22 cellular contexts compared by ENCODE assay signal in genomic region chr1:161743231-161743630, GRCh38. TPM values are rescaled to one million over a fixed set of nuclear protein-coding genes. Genes with fewer than 3 reads are reported as not detected.
"Had no signal": no experiment of that assay in that cellular context is flagged by ENCODE, and none has a peak within 500 bp of the region (broad histone marks: within the 10 kb centered on the region; RNA-seq: fewer than 3 reads in every experiment).

No MANE protein-coding gene starts in this region.

- H3K27me3 ChIP-seq: sigmoid colon, upper lobe of right lung had no signal

- H3K9me3 Mint-ChIP-seq: activated naive CD4-positive, alpha-beta T cell treated with anti-CD3 and anti-CD28 coated beads, Interleukin-2, amount 50 U/mL, for 72 hours; activated T-helper 1 cell treated with anti-CD3 and anti-CD28 coated beads, Interleukin-12 subunit alpha, Interleukin-12 subunit beta, Interleukin-2, Interleukin-4 antibody, amounts not matched to agents 30 ng/mL and 10 ng/mL and 1 ng/mL, durations not matched to agents 14 hours and 24 hours and 36 hours; dendritic cell treated with granulocyte-macrophage colony-stimulating factor and Interleukin-4, amounts not matched to agents 40 ng/mL and 50 ng/mL, for 4 days; mesothelial cell of epicardium; nephron progenitor cell; stimulated activated memory B cell treated with anti-CD40 and anti-IgM and Interleukin-4, amounts not matched to agents 10 μg/mL and 1 μg/mL and 100 μg/mL, for 72 hours had no signal

- FAIRE-seq: TTC549 had no signal

- H3K4me3 ChIP-seq: cardiac muscle cell, lower lobe of right lung, sigmoid colon, spleen, thoracic aorta, upper lobe of right lung had no signal

- H3K36me3 Mint-ChIP-seq: activated naive CD4-positive, alpha-beta T cell treated with anti-CD3 and anti-CD28 coated beads, Interleukin-2, amount 50 U/mL, for 72 hours; mesothelial cell of epicardium; stimulated activated memory B cell treated with anti-CD40 and anti-IgM and Interleukin-4, amounts not matched to agents 10 μg/mL and 1 μg/mL and 100 μg/mL, for 72 hours had no signal

- H3K4me1 ChIP-seq: sigmoid colon had no signal

- ATAC-seq: lower lobe of right lung; stimulated activated memory B cell treated with anti-CD40 and anti-IgM and Interleukin-4, amounts not matched to agents 10 μg/mL and 1 μg/mL and 100 μg/mL, for 72 hours; upper lobe of right lung had no signal

- H3K9me3 ChIP-seq: lower lobe of right lung, sigmoid colon, spleen, thoracic aorta, upper lobe of right lung had no signal

- H3K36me3 ChIP-seq: cardiac muscle cell, lower lobe of right lung, sigmoid colon, spleen, thoracic aorta, upper lobe of right lung had no signal

- DNase-seq: activated CD4-positive, alpha-beta T cell treated with anti-CD3 and anti-CD28 coated beads, Interleukin-2, amount 50 U/mL, for 4 hours; activated gamma-delta T cell treated with Interleukin-2 at 50 U/mL for 16 hours; amniotic stem cell; effector CD8-positive, alpha-beta T cell; lower lobe of right lung; nephron progenitor cell; nucleus accumbens; sigmoid colon; spleen; stimulated activated CD4-positive, alpha-beta T cell treated with anti-CD3 and anti-CD28 coated beads, Interleukin-4, amount 100 ng/mL, for 4 hours; upper lobe of right lung had no signal

- H3K27ac Mint-ChIP-seq: mesothelial cell of epicardium, nephron progenitor cell had no signal

- H3K27ac ChIP-seq: cardiac muscle cell, lower lobe of right lung, sigmoid colon, spleen, thoracic aorta, upper lobe of right lung had no signal

- H3K27me3 Mint-ChIP-seq: stimulated activated memory B cell treated with anti-CD40 and anti-IgM and Interleukin-4, amounts not matched to agents 10 μg/mL and 1 μg/mL and 100 μg/mL, for 72 hours had no signal

- H3K4me3 Mint-ChIP-seq: dendritic cell treated with granulocyte-macrophage colony-stimulating factor and Interleukin-4, amounts not matched to agents 40 ng/mL and 50 ng/mL, for 4 days; mesothelial cell of epicardium; nephron progenitor cell had no signal

RNA-seq across cellular contexts. Expression of gene FCRLB, which starts 21.9 kb away (rescaled TPM):
- total RNA-seq: activated naive CD4-positive, alpha-beta T cell treated with anti-CD3 and anti-CD28 coated beads, Interleukin-2, amount 50 U/mL, for 72 hours; activated T-helper 1 cell treated with anti-CD3 and anti-CD28 coated beads, Interleukin-12 subunit alpha, Interleukin-12 subunit beta, Interleukin-2, Interleukin-4 antibody, amounts not matched to agents 30 ng/mL and 10 ng/mL and 1 ng/mL, durations not matched to agents 14 hours and 24 hours and 36 hours had no signal

RNA-seq across cellular contexts. Expression of gene FCRLA, which starts 36.2 kb away (rescaled TPM):
- total RNA-seq: activated CD8-positive, alpha-beta memory T cell treated with anti-CD3 and anti-CD28 coated beads for 36 hours; activated naive CD4-positive, alpha-beta T cell treated with anti-CD3 and anti-CD28 coated beads, Interleukin-2, amount 50 U/mL, for 72 hours; activated T-helper 1 cell treated with anti-CD3 and anti-CD28 coated beads, Interleukin-12 subunit alpha, Interleukin-12 subunit beta, Interleukin-2, Interleukin-4 antibody, amounts not matched to agents 30 ng/mL and 10 ng/mL and 1 ng/mL, durations not matched to agents 14 hours and 24 hours and 36 hours; cardiac muscle cell; chondrocyte; mesothelial cell of epicardium; sigmoid colon; T-helper 2 cell treated with Interferon-gamma antibody and Interleukin-4, amounts not matched to agents 100 ng/mL and 5 ng/mL, for 36 hours; thoracic aorta had no signal
- polyA plus RNA-seq: cardiac muscle cell had no signal
